13 cellular contexts compared by ENCODE assay signal in the genomic region with DNA sequence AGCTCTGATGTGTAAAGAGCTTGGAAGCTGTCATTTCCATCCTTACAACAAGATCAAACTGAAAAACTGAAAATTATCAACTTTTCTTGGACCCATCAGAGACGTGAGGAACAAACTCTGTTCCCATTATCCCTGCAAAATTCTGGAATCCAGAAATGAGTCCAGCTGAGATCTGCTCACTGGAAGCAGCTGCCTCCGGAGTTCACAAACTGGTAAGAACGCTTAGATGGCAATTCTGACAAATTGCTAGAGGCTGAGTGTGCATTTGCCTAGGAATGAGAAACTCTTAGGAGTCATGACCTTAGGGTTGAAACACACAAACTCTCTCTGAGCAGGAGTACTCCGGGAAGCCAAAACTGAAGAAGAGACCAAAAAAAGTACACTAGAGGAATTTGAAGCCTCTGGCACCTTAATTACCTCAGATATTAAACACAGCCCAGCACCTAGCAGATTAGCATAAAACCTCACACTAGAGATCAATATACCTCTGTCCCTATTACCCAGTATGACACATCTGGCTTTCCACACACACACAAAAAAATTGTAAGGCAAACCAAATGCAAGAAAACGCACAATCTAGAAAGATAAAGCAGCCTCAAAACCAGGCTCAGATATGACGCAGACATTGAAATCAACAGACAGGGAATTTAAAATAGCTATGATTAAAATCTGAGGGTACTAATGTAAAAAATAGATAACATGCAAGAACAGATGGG.
A peak's percentile ranks its signal among the peaks of the same experiment; 100 is the strongest.
DNase-seq lines count a peak whose midpoint lies in the region; ATAC-seq and TF ChIP-seq lines count a peak whose summit lies in the region.
"Had no signal": no experiment of that assay in that cellular context is flagged by ENCODE, and none has a peak within 500 bp of the region (broad histone marks: within the 10 kb centered on the region; RNA-seq: fewer than 3 reads in every experiment).

No MANE protein-coding gene starts in this region.

- H2BK15ac ChIP-seq in mesendoderm (replicated peaks; ENCODE audit: low read depth), result no peak overlapping the region

- no peaks in the 10 kb centered on the region for H3K79me1 ChIP-seq in mesendoderm (ENCODE audit: low read length)

- no peaks in the 10 kb centered on the region for H3K9me3 ChIP-seq in upper lobe of left lung
- H3K9me3 ChIP-seq: gastrocnemius medialis had no signal

- WGBS in mesendoderm (ENCODE audit: extremely low coverage, insufficient coverage, low lambda C conversion rate), result no CpG with 5 or more reads among the region's 6 CpGs
- WGBS in upper lobe of left lung, 2 donors, result 58 to 61% methylated on average over 6 of the region's 6 CpGs

- H3K4me1 ChIP-seq in mesendoderm (ENCODE audit: control insufficient read depth, low read depth, low read length), result no peaks in the 10 kb centered on the region
- peaks cover 0 to 11% (median 10%) of the 10 kb centered on the region in 4 donors for H3K4me1 ChIP-seq in upper lobe of left lung
- H3K4me1 ChIP-seq: gastrocnemius medialis had no signal

- H3K36me3 ChIP-seq in mesendoderm (ENCODE audit: control insufficient read depth, insufficient read depth, low read length), result no peaks in the 10 kb centered on the region
- no peaks in the 10 kb centered on the region for H3K36me3 ChIP-seq in upper lobe of left lung
- H3K36me3 ChIP-seq: gastrocnemius medialis had no signal

- no peak for TF ChIP-seq EP300 in upper lobe of left lung (IDR thresholded peaks at IDR 0.05)

- H3K23ac ChIP-seq in mesendoderm (ENCODE audit: low read length), result no peak overlapping the region

- no peak for ATAC-seq in HG03097 (IDR thresholded peaks at IDR 0.05; ENCODE audit: low FRiP score, unreplicated experiment)
- ATAC-seq in upper lobe of left lung (ENCODE audit: low FRiP score in 2 of 2), result no peak
- ATAC-seq in HG02623 (IDR thresholded peaks at IDR 0.05; ENCODE audit: unreplicated experiment), result no peak
- ATAC-seq: gastrocnemius medialis; stimulated activated memory B cell treated with anti-CD40 and anti-IgM and Interleukin-4, amounts not matched to agents 10 μg/mL and 1 μg/mL and 100 μg/mL, for 72 hours had no signal

- H3K79me2 ChIP-seq in mesendoderm (ENCODE audit: control insufficient read depth, insufficient read depth, low read length), result no peaks in the 10 kb centered on the region

- DNase-seq in AG08396 (ENCODE audit: low spot score), result peak; percentile 63
- peak; percentile 91 for DNase-seq in NCI-H226
- peak; percentile 84 for DNase-seq in dermis blood vessel endothelial cell
- peak; percentile 53 for DNase-seq in mesendoderm
- no peak for DNase-seq in NCI-H1436 treated with DMSO at 0.1 percent for 48 hours (lab: John Stamatoyannopoulos, UW)
- DNase-seq in upper lobe of left lung, result no peak
- DNase-seq: CD4-positive, alpha-beta T cell; gastrocnemius medialis; NCI-H526; T-helper 1 cell had no signal

- no peak for TF ChIP-seq POLR2A in upper lobe of left lung (IDR thresholded peaks at IDR 0.05)

- H4K8ac ChIP-seq in mesendoderm (ENCODE audit: low read depth, low read length), result no peak overlapping the region

- TF ChIP-seq CTCF in upper lobe of left lung (IDR thresholded peaks at IDR 0.05), result no peak

- H2BK5ac ChIP-seq in mesendoderm (ENCODE audit: low read length), result no peak overlapping the region

- H3K4me3 ChIP-seq in mesendoderm (ENCODE audit: low read length), result no peak overlapping the region
- H3K4me3 ChIP-seq in upper lobe of left lung, result no peak overlapping the region
- H3K4me3 ChIP-seq: gastrocnemius medialis had no signal

- H2AK5ac ChIP-seq in mesendoderm (ENCODE audit: low read length), result no peak overlapping the region

- H3K4me2 ChIP-seq in mesendoderm (ENCODE audit: low read length), result no peak overlapping the region

- H3K27me3 ChIP-seq in mesendoderm (ENCODE audit: insufficient read depth, low read length, poor library complexity) (no peaks in the 10 kb centered on the region), upper lobe of left lung (no peaks in the 10 kb centered on the region)
- H3K27me3 ChIP-seq: gastrocnemius medialis had no signal

- no peak overlapping the region for H2BK120ac ChIP-seq in mesendoderm (ENCODE audit: low read depth, low read length)

- H3K4ac ChIP-seq in mesendoderm (ENCODE audit: low read depth, low read length), result peak overlapping the region; percentile 36

- H3K9ac ChIP-seq in mesendoderm (ENCODE audit: low read length), result no peak overlapping the region

- H3K56ac ChIP-seq in mesendoderm (ENCODE audit: low read length), result no peak overlapping the region

- peak overlapping the region; percentile 5 for H3K18ac ChIP-seq in mesendoderm (ENCODE audit: low read length)

- H4K5ac ChIP-seq in mesendoderm (ENCODE audit: low read length), result no peak overlapping the region

- H3K27ac ChIP-seq in mesendoderm (ENCODE audit: low read depth, low read length), result no peak overlapping the region
- H3K27ac ChIP-seq in upper lobe of left lung, result peak overlapping the region in 2 of 4 donors; percentile 7 to 29
- H3K27ac ChIP-seq: gastrocnemius medialis had no signal

Comparison
In these comparisons a context has a peak if more than half of its experiments do, and no peak if none do; other contexts are left out.
1. DNase-seq: peak in AG08396 (single experiment), NCI-H226 (single experiment), dermis blood vessel endothelial cell (single experiment) and mesendoderm (single experiment); none in NCI-H1436 treated with DMSO at 0.1 percent for 48 hours (single experiment) and upper lobe of left lung (0 of 2).